In the genomic region with DNA sequence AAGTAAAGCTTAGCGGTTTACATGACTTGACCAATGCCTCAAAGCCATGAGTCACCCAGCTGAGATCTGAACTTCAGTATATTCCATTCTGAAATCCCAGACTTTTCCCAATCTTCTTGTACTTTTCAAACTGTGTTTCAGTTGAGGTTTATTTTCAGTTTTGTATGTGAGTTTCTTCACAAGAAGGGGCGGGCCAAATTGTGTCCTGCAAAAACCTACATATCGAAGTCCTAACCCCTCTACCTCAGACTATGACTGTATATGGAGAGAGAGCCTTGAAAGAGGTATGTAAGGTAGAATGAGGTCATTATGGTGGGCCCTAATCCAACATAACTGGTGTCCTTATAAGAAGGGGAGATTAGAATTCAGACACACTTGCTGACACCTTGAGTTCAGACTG, we compare ENCODE assay signal across 8 cellular contexts. TPM values are rescaled to one million over a fixed set of nuclear protein-coding genes. Genes with fewer than 3 reads are reported as not detected.
DNase-seq lines count a peak whose midpoint lies in the region; ATAC-seq and TF ChIP-seq lines count a peak whose summit lies in the region.
"Had no signal": no experiment of that assay in that cellular context is flagged by ENCODE, and none has a peak within 500 bp of the region (broad histone marks: within the 10 kb centered on the region; RNA-seq: fewer than 3 reads in every experiment).

No MANE protein-coding gene starts in this region.

- TF ChIP-seq CTCF in mammary epithelial cell (conservative IDR thresholded peaks at IDR 0.05 in 1 of 2, IDR thresholded peaks at IDR 0.05 in 1 of 2; ENCODE audit: extremely low read depth in 1 of 2, insufficient read depth in 1 of 2, low read depth in 1 of 2, low read length in 2 of 2) (no peak), upper lobe of right lung (IDR thresholded peaks at IDR 0.05) (no peak)

- H4K20me1 ChIP-seq in mammary epithelial cell (ENCODE audit: insufficient read depth, low read length): no peaks in the 10 kb centered on the region

- ATAC-seq in HG03460 (IDR thresholded peaks at IDR 0.05; ENCODE audit: unreplicated experiment) (peak; percentile 4), upper lobe of right lung (no peak), GM18858 (IDR thresholded peaks at IDR 0.05; ENCODE audit: unreplicated experiment) (no peak), HG03439 (IDR thresholded peaks at IDR 0.05; ENCODE audit: unreplicated experiment) (no peak)

- no TSS peak for BruUV-seq in mammary epithelial cell (replicated peaks; lab: Mats Ljungman, UMichigan)

- intact Hi-C loops in mammary epithelial cell (cut with micrococcal nuclease): no loop called here
- intact Hi-C loops in upper lobe of right lung (cut with DNase I): no loop called here

- H3K4me1 ChIP-seq in mammary epithelial cell (ENCODE audit: insufficient read depth, low read length) (peaks cover 22% of the 10 kb centered on the region), mucosa of rectum (ENCODE audit: control insufficient read depth in 2 of 2, insufficient read depth in 2 of 2, low read length in 2 of 2) (peaks cover 5 to 10% of the 10 kb centered on the region in 2 donors), upper lobe of right lung (peaks cover 6% of the 10 kb centered on the region)

- no peaks in the 10 kb centered on the region for H3K27me3 ChIP-seq in mammary epithelial cell (ENCODE audit: insufficient read depth, low read length)
- no peaks in the 10 kb centered on the region for H3K27me3 ChIP-seq in mucosa of rectum (ENCODE audit: control insufficient read depth in 2 of 2, insufficient read depth in 2 of 2, low read length in 2 of 2)
- no peaks in the 10 kb centered on the region for H3K27me3 ChIP-seq in upper lobe of right lung

- H3K4me3 ChIP-seq in mammary epithelial cell (replicated peaks in 1 of 3; ENCODE audit: insufficient read depth in 1 of 3, low read depth in 2 of 3, low read length in 3 of 3) (peak overlapping the region; percentile 33 to 65 (median 45)), mucosa of rectum (ENCODE audit: low read length in 2 of 2) (peak overlapping the region; percentile 57 to 74), upper lobe of right lung (peak overlapping the region; percentile 55)

- CTCF ChIA-PET in mammary epithelial cell (lab: Charles Lee; ENCODE audit: low non-redundant PET): no interaction called here

- H3K36me3 ChIP-seq in mammary epithelial cell (ENCODE audit: insufficient read depth, low read length): peaks cover 3% of the 10 kb centered on the region
- H3K36me3 ChIP-seq in mucosa of rectum (ENCODE audit: control insufficient read depth in 2 of 2, insufficient read depth in 2 of 2, low read length in 2 of 2): no peaks in the 10 kb centered on the region
- no peaks in the 10 kb centered on the region for H3K36me3 ChIP-seq in upper lobe of right lung

- DNase-seq in mammary epithelial cell: no peak
- no peak for DNase-seq in upper lobe of right lung
- no peak for DNase-seq in COR-L47 (lab: John Stamatoyannopoulos, UW)
- DNase-seq: NCI-H2107 had no signal

- WGBS in mammary epithelial cell (ENCODE audit: low coverage, missing lambda C conversion rate): 59% methylated on average over 3 of the region's 3 CpGs

- H3K9ac ChIP-seq in mammary epithelial cell (ENCODE audit: insufficient read depth, low read length) (peak overlapping the region; percentile 67), mucosa of rectum (ENCODE audit: low read depth in 1 of 2, low read length in 2 of 2) (peak overlapping the region; percentile 68 to 73)

- peaks cover 32% of the 10 kb centered on the region for H3K79me2 ChIP-seq in mammary epithelial cell (ENCODE audit: insufficient read depth, low read length)

- H3K27ac ChIP-seq in mammary epithelial cell (ENCODE audit: insufficient read depth, low read depth, low read length) (peak overlapping the region; percentile 65), mucosa of rectum (ENCODE audit: low read depth in 2 of 2, low read length in 2 of 2) (peak overlapping the region; percentile 78 to 83), upper lobe of right lung (peak overlapping the region; percentile 76)

- in situ Hi-C loops in mammary epithelial cell (cut with MboI; ENCODE audit: low sequenced_read_pairs in 2 of 2): no loop called here

- peak overlapping the region; percentile 93 for H3K4me2 ChIP-seq in mammary epithelial cell (ENCODE audit: insufficient read depth, low read depth, low read length)

- peak overlapping the region; percentile 90 for H2AFZ ChIP-seq in mammary epithelial cell (ENCODE audit: low read depth, low read length)

- dilution Hi-C loops in mammary epithelial cell (cut with HindIII; ENCODE audit: low sequenced_read_pairs): no loop called here

- H3K9me3 ChIP-seq in mammary epithelial cell (replicated peaks; ENCODE audit: insufficient read depth, low read length) (no peaks in the 10 kb centered on the region), mucosa of rectum (ENCODE audit: control insufficient read depth in 2 of 2, low read length in 2 of 2) (no peaks in the 10 kb centered on the region), upper lobe of right lung (no peaks in the 10 kb centered on the region)

RNA-seq across cellular contexts. Expression of a gene that starts 0.7 kb away (rescaled TPM):
- total RNA-seq in mammary epithelial cell: 10 to 100 TPM in 1 of 2 donors, 1 to 10 TPM in 1; 7.2 to 71.3 TPM
- 7.9 TPM for polyA plus RNA-seq in mammary epithelial cell
- polyA minus RNA-seq in mammary epithelial cell: 22.5 TPM
- total RNA-seq in upper lobe of right lung: 45.9 TPM
